In the genomic region with DNA sequence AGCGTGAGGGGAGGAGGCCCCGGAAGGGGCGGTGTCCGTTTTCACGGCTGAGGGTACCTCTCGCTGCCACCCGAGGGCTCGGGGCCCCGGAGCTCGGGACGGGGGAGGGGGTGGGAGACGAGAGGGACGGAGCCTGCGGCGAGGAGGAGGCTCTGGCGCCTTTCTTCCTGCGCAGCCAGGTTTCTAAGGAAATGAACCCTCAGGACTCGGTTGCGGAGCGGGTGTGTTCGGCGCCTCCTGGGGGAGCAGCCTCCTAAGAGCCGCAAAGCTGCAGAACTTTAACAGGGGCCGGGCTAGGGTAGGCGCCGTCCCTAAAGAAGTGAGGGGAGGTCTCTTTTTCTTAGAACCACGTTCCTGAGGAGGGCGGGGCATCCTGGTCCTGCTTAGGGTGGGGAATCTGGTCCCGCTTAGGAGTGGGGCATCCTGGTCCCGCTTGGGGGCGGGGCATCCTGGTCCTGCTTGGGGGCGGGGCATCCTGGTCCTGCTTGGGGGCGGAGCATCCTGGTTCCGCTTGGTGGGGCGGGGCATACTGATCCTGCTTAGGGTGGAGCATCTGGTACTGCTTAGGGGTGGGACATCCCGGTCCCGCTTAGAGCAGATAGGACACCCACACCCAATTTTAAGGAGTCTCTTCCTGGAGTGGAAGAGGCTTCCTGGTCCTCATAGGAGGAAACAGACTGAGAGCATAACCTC, we compare ENCODE assay signal across 8 cellular contexts. TPM values are rescaled to one million over a fixed set of nuclear protein-coding genes. Genes with fewer than 3 reads are reported as not detected.
DNase-seq lines count a peak whose midpoint lies in the region; ATAC-seq and TF ChIP-seq lines count a peak whose summit lies in the region.

No MANE protein-coding gene starts in this region.

- H3K79me2 ChIP-seq in PC-3 (ENCODE audit: low read length), result no peaks in the 10 kb centered on the region
- H3K79me2 ChIP-seq in hepatocyte, result no peaks in the 10 kb centered on the region
- no peaks in the 10 kb centered on the region for H3K79me2 ChIP-seq in MM.1S (ENCODE audit: low read length)

- BruUV-seq in PC-3 (replicated peaks; lab: Mats Ljungman, UMichigan), result no TSS peak

- peak overlapping the region; percentile 69 for H3K9ac ChIP-seq in PC-3 (ENCODE audit: low read length)
- no peak overlapping the region for H3K9ac ChIP-seq in MM.1S (ENCODE audit: low read length)

- intact Hi-C loops in PC-3 (cut with micrococcal nuclease), result loop anchor here (5.0 kb wide), 1 partner anchor 38 kb away; no protein-coding TSS in a partner anchor

- TF ChIP-seq CTCF in AG04449 (IDR thresholded peaks at IDR 0.05; ENCODE audit: insufficient read depth, low read length, missing control alignments), result no peak
- TF ChIP-seq CTCF in PC-3 (conservative IDR thresholded peaks at IDR 0.05; ENCODE audit: low read depth, low read length), result no peak; the same call in 1 of the 2 replicates
- peak; percentile 9 for TF ChIP-seq CTCF in astrocyte of the spinal cord (IDR thresholded peaks at IDR 0.05; ENCODE audit: low read depth, low read length)
- TF ChIP-seq CTCF in hepatocyte (IDR thresholded peaks at IDR 0.05; ENCODE audit: poor library complexity), result no peak
- TF ChIP-seq CTCF in MM.1S (IDR thresholded peaks at IDR 0.05; ENCODE audit: low read length), result no peak

- in situ Hi-C loops in astrocyte of the spinal cord (cut with HindIII; ENCODE audit: low sequenced_read_pairs), result loop anchor here (10.0 kb wide), 1 partner anchor 221 kb away; no protein-coding TSS in a partner anchor

- H3K27me3 ChIP-seq in H7 (ENCODE audit: control insufficient read depth, insufficient read depth, low read length) (peaks cover 68% of the 10 kb centered on the region), PC-3 (ENCODE audit: low read length) (no peaks in the 10 kb centered on the region), hepatocyte (peaks cover 83% of the 10 kb centered on the region), MM.1S (replicated peaks; ENCODE audit: insufficient read depth, low read length) (peaks cover 100% of the 10 kb centered on the region)

- peak overlapping the region; percentile 65 for H3K4me3 ChIP-seq in AG04449 (ENCODE audit: low read depth, low read length)
- H3K4me3 ChIP-seq in H7 (ENCODE audit: insufficient read depth, low read depth, low read length), result peak overlapping the region; percentile 63
- H3K4me3 ChIP-seq in PC-3 (ENCODE audit: low read length), result peak overlapping the region; percentile 73
- H3K4me3 ChIP-seq in astrocyte of the spinal cord (ENCODE audit: low read depth, low read length), result peak overlapping the region; percentile 42
- peak overlapping the region; percentile 49 for H3K4me3 ChIP-seq in hepatocyte
- peak overlapping the region in 6 of 7 experiments; percentile 3 to 31 (median 24) for H3K4me3 ChIP-seq in skin epidermis
- no peak overlapping the region for H3K4me3 ChIP-seq in MM.1S (ENCODE audit: low read length)

- H3K4me2 ChIP-seq in PC-3 (ENCODE audit: low read length) (peak overlapping the region; percentile 84), hepatocyte (peak overlapping the region; percentile 88), MM.1S (ENCODE audit: low read depth, low read length) (no peak overlapping the region)

- H3K9me2 ChIP-seq in PC-3 (replicated peaks; ENCODE audit: low read length) (no peaks in the 10 kb centered on the region), hepatocyte (replicated peaks; ENCODE audit: insufficient read depth) (no peaks in the 10 kb centered on the region), MM.1S (replicated peaks; ENCODE audit: insufficient read depth, low read length) (no peaks in the 10 kb centered on the region)

- H3F3A ChIP-seq in PC-3 (ENCODE audit: low read length, unreplicated experiment) (no peaks in the 10 kb centered on the region), MM.1S (ENCODE audit: insufficient read depth, low read length) (no peaks in the 10 kb centered on the region)

- no peaks in the 10 kb centered on the region for H3K9me3 ChIP-seq in PC-3 (ENCODE audit: low read length)
- H3K9me3 ChIP-seq in hepatocyte (ENCODE audit: low read depth), result no peaks in the 10 kb centered on the region
- no peaks in the 10 kb centered on the region for H3K9me3 ChIP-seq in MM.1S (replicated peaks; ENCODE audit: insufficient read depth, low read length)

- H4K20me1 ChIP-seq in PC-3 (ENCODE audit: low read length), result no peaks in the 10 kb centered on the region
- no peaks in the 10 kb centered on the region for H4K20me1 ChIP-seq in hepatocyte (ENCODE audit: insufficient read depth, poor library complexity, severe bottlenecking)
- H4K20me1 ChIP-seq in MM.1S (ENCODE audit: insufficient read depth, low read length), result no peaks in the 10 kb centered on the region

- POLR2A ChIA-PET in AG04449 (lab: Yijun Ruan, JAX), result interaction anchor here (0.7 to 1.2 kb wide), 2 partner anchors 32 to 234 kb away, joined by 3 to 4 read pairs; a partner anchor contains a TSS
- POLR2A ChIA-PET in PC-3 (lab: Charles Lee; ENCODE audit: unreplicated experiment), result interaction anchor here (0.8 kb wide), 1 partner anchor 85 kb away, joined by 7 read pairs; a partner anchor contains a TSS

- H3K4me1 ChIP-seq in PC-3 (ENCODE audit: insufficient read depth, low read length) (peaks cover 12% of the 10 kb centered on the region), hepatocyte (ENCODE audit: insufficient read depth) (peaks cover 9% of the 10 kb centered on the region), MM.1S (ENCODE audit: low read length) (no peaks in the 10 kb centered on the region)

- H3K36me3 ChIP-seq in H7 (replicated peaks; ENCODE audit: control insufficient read depth, insufficient read depth, low read length), result no peaks in the 10 kb centered on the region
- no peaks in the 10 kb centered on the region for H3K36me3 ChIP-seq in PC-3 (ENCODE audit: low read depth, low read length)
- no peaks in the 10 kb centered on the region for H3K36me3 ChIP-seq in hepatocyte (replicated peaks; ENCODE audit: insufficient read depth, low read depth)
- no peaks in the 10 kb centered on the region for H3K36me3 ChIP-seq in MM.1S (replicated peaks; ENCODE audit: insufficient read depth, low read length)

- DNase-seq in AG04449 (ENCODE audit: low read depth, low spot score) (no peak), H7 (peak; percentile 95), PC-3 (peak; percentile 85), astrocyte of the spinal cord (ENCODE audit: low read depth, low spot score) (peak; percentile 57), hepatocyte (ENCODE audit: low spot score) (peak; percentile 56), RKO (ENCODE audit: low spot score) (no peak), MM.1S (no peak)

- CTCF ChIA-PET in AG04449 (lab: Yijun Ruan, JAX) (interaction anchor here (1.0 to 4.9 kb wide), 5 partner anchors 9 to 294 kb away, joined by 3 to 32 read pairs (median 4); a partner anchor contains a TSS), PC-3 (lab: Charles Lee) (no interaction called here)

- peak; percentile 84 for ATAC-seq in PC-3

- H3K27ac ChIP-seq in PC-3 (ENCODE audit: low read length) (peak overlapping the region; percentile 39), hepatocyte (no peak overlapping the region), skin epidermis (no peak overlapping the region), MM.1S (ENCODE audit: low read length) (no peak overlapping the region)

- H2AFZ ChIP-seq in PC-3 (ENCODE audit: low read length), result peak overlapping the region; percentile 91
- H2AFZ ChIP-seq in hepatocyte, result peak overlapping the region; percentile 74
- H2AFZ ChIP-seq in MM.1S (ENCODE audit: low read length), result no peak overlapping the region

- WGBS in hepatocyte (ENCODE audit: low lambda C conversion rate, missing lambda C conversion rate), result 1% methylated on average over 21 of the region's 37 CpGs

RNA-seq across cellular contexts. Expression of a gene that starts 6.2 kb away (rescaled TPM):
- 0.26 and 0.31 TPM in 2 replicates for total RNA-seq in H7 (2014; rRNA removed; shearing (Covaris generic))
- total RNA-seq in PC-3 (2014; rRNA removed) (0.40 and 2.5 TPM in 2 replicates), hepatocyte (0.60 and 1.4 TPM in 2 replicates)
- 0.86 and 0.98 TPM in 2 replicates for polyA plus RNA-seq in hepatocyte

RNA-seq across cellular contexts. Expression of a gene that starts 7.5 kb away (rescaled TPM):
- total RNA-seq in H7 (2014; rRNA removed; shearing (Covaris generic)), result 0.15 and 2.2 TPM in 2 replicates
- total RNA-seq in PC-3 (2014; rRNA removed) (30.0 and 45.7 TPM in 2 replicates), hepatocyte (0.17 and 1.9 TPM in 2 replicates)
- 3.8 and 4.9 TPM in 2 replicates for polyA plus RNA-seq in hepatocyte

RNA-seq across cellular contexts. Expression of a gene that starts 16.3 kb away (rescaled TPM):
- 6.5 and 11.6 TPM in 2 replicates for total RNA-seq in H7 (2014; rRNA removed; shearing (Covaris generic))
- 32.4 and 40.1 TPM in 2 replicates for total RNA-seq in PC-3 (2014; rRNA removed)
- 1.4 and 2.9 TPM in 2 replicates for total RNA-seq in hepatocyte
- polyA plus RNA-seq in hepatocyte, result 1.4 and 1.6 TPM in 2 replicates

RNA-seq across cellular contexts. Expression of a gene that starts 24.9 kb away (rescaled TPM):
- total RNA-seq in H7 (2014; rRNA removed; shearing (Covaris generic)), result 33.8 and 44.8 TPM in 2 replicates
- total RNA-seq in PC-3 (2014; rRNA removed), result 266 and 317 TPM in 2 replicates
- total RNA-seq in hepatocyte, result 9.6 and 11.5 TPM in 2 replicates
- 32.1 and 86.4 TPM in 2 replicates for polyA plus RNA-seq in hepatocyte

RNA-seq across cellular contexts. Expression of a gene that starts 35.4 kb away (rescaled TPM):
- total RNA-seq in H7 (2014; rRNA removed; shearing (Covaris generic)), result 0.41 and 2.3 TPM in 2 replicates
- total RNA-seq in PC-3 (2014; rRNA removed) (8.1 and 10.9 TPM in 2 replicates), hepatocyte (30.9 and 31.5 TPM in 2 replicates)
- polyA plus RNA-seq in hepatocyte, result 7.2 and 7.3 TPM in 2 replicates

Comparison
In these comparisons a context has a peak if more than half of its experiments do, and no peak if none do; other contexts are left out.
1. DNase-seq: peak in H7 (single experiment), PC-3 (single experiment), astrocyte of the spinal cord (single experiment) and hepatocyte (single experiment); none in AG04449 (single experiment), RKO (single experiment) and MM.1S (single experiment).